In genomic region chr12:132761911-132762583, GRCh38 we compare ENCODE assay signal across 8 cellular contexts. TPM values are rescaled to one million over a fixed set of nuclear protein-coding genes. Genes with fewer than 3 reads are reported as not detected.
DNase-seq lines count a peak whose midpoint lies in the region; ATAC-seq and TF ChIP-seq lines count a peak whose summit lies in the region.

No MANE protein-coding gene starts in this region.

- H3K4me3 Mint-ChIP-seq in activated CD4-positive, alpha-beta T cell treated with anti-CD3 and anti-CD28 coated beads for 36 hours, result peak overlapping the region; percentile 73

- H3K4me3 ChIP-seq in choroid plexus epithelial cell (ENCODE audit: low read depth, low read length), result peak overlapping the region; percentile 78

- peaks cover 32% of the 10 kb centered on the region for H3K36me3 Mint-ChIP-seq in activated CD4-positive, alpha-beta T cell treated with anti-CD3 and anti-CD28 coated beads for 36 hours (ENCODE audit: low read depth)

- DNase-seq in AG08396 (ENCODE audit: low spot score), result peak; percentile 98
- DNase-seq in NCI-H345 treated with DMSO at 0.1 percent for 48 hours (lab: John Stamatoyannopoulos, UW; ENCODE audit: unreplicated experiment), result peak; percentile 30
- peak; percentile 93 for DNase-seq in activated CD4-positive, alpha-beta T cell treated with anti-CD3 and anti-CD28 coated beads for 36 hours
- peak; percentile 91 for DNase-seq in choroid plexus epithelial cell (ENCODE audit: low read depth)
- DNase-seq in left colon, result peak; percentile 84
- DNase-seq in stimulated activated CD4-positive, alpha-beta T cell treated with anti-CD3 and anti-CD28 coated beads, Interleukin-1b, Interleukin-23, amount 100 ng/mL, for 24 hours (ENCODE audit: low read depth in 4 of 4, low spot score in 1 of 4), result peak; percentile 68 to 82 (median 78)

- intact Hi-C loops in activated CD4-positive, alpha-beta T cell treated with anti-CD3 and anti-CD28 coated beads for 36 hours (cut with DNase I, micrococcal nuclease), result loop anchor here (1.0 to 5.0 kb wide), 14 partner anchors 52 to 675 kb away; partner anchors contain the start of genes POLE (in 2 of the 2), PXMP2 (in 2 of the 2), CHFR (in 1 of the 2) and FBRSL1 (in 1 of the 2)
- intact Hi-C loops in left colon (cut with DNase I, micrococcal nuclease), result no loop called here

- no peaks in the 10 kb centered on the region for H3K27me3 Mint-ChIP-seq in activated CD4-positive, alpha-beta T cell treated with anti-CD3 and anti-CD28 coated beads for 36 hours

- CTCF ChIA-PET in activated CD4-positive, alpha-beta T cell treated with anti-CD3 and anti-CD28 coated beads for 36 hours (lab: Charles Lee), result interaction anchor here (0.7 to 1.2 kb wide), 3 partner anchors 11 to 24 kb away, joined by 3 read pairs; no protein-coding TSS in a partner anchor

- TF ChIP-seq CTCF in choroid plexus epithelial cell (conservative IDR thresholded peaks at IDR 0.05; ENCODE audit: low read depth, low read length), result peak; percentile 22

- peaks cover 32% of the 10 kb centered on the region for H3K4me1 Mint-ChIP-seq in activated CD4-positive, alpha-beta T cell treated with anti-CD3 and anti-CD28 coated beads for 36 hours

- POLR2A ChIA-PET in activated CD4-positive, alpha-beta T cell treated with anti-CD3 and anti-CD28 coated beads for 36 hours (lab: Charles Lee), result interaction anchor here (1.2 kb wide), 1 partner anchor 318 kb away, joined by 3 read pairs; no protein-coding TSS in a partner anchor

- ATAC-seq in GM18867 (IDR thresholded peaks at IDR 0.05; ENCODE audit: unreplicated experiment), result peak; percentile 74
- peak; percentile 64 for ATAC-seq in HG03103 (IDR thresholded peaks at IDR 0.05; ENCODE audit: low read depth, unreplicated experiment)
- ATAC-seq in activated CD4-positive, alpha-beta T cell treated with anti-CD3 and anti-CD28 coated beads for 36 hours, result peak; percentile 86
- ATAC-seq in left colon, result peak; percentile 89

- H3K9me3 Mint-ChIP-seq in activated CD4-positive, alpha-beta T cell treated with anti-CD3 and anti-CD28 coated beads for 36 hours (ENCODE audit: low read depth), result no peaks in the 10 kb centered on the region

- peak overlapping the region; percentile 80 for H3K27ac Mint-ChIP-seq in activated CD4-positive, alpha-beta T cell treated with anti-CD3 and anti-CD28 coated beads for 36 hours

RNA-seq across cellular contexts. Expression of gene ANKLE2, which starts 0.4 kb away (rescaled TPM):
- 100 to 1,000 TPM; 110 to 111 TPM for total RNA-seq in activated CD4-positive, alpha-beta T cell treated with anti-CD3 and anti-CD28 coated beads for 36 hours
- total RNA-seq in left colon, result 10 to 100 TPM; 41.2 to 50.0 TPM

RNA-seq across cellular contexts. Expression of gene PGAM5, which starts 51.4 kb away (rescaled TPM):
- 10 to 100 TPM; 65.6 to 74.0 TPM for total RNA-seq in activated CD4-positive, alpha-beta T cell treated with anti-CD3 and anti-CD28 coated beads for 36 hours
- 10 to 100 TPM; 29.7 to 40.0 TPM for total RNA-seq in left colon

Comparison
In these comparisons a context has a peak if more than half of its experiments do, and no peak if none do; other contexts are left out.
1. Peak in every context shown above with its lines: DNase-seq, ATAC-seq and H3K4me3 ChIP-seq.
2. DNase-seq: peak in every context shown above with its lines; median percentile 98 in AG08396; 93 in activated CD4-positive, alpha-beta T cell treated with anti-CD3 and anti-CD28 coated beads for 36 hours; 91 in choroid plexus epithelial cell; 84 in left colon; 78 in stimulated activated CD4-positive, alpha-beta T cell treated with anti-CD3 and anti-CD28 coated beads, Interleukin-1b, Interleukin-23, amount 100 ng/mL, for 24 hours; 30 in NCI-H345 treated with DMSO at 0.1 percent for 48 hours.
3. intact Hi-C loops: an anchor here in activated CD4-positive, alpha-beta T cell treated with anti-CD3 and anti-CD28 coated beads for 36 hours (1.0 to 5.0 kb wide); none called in left colon.